In the genomic region with DNA sequence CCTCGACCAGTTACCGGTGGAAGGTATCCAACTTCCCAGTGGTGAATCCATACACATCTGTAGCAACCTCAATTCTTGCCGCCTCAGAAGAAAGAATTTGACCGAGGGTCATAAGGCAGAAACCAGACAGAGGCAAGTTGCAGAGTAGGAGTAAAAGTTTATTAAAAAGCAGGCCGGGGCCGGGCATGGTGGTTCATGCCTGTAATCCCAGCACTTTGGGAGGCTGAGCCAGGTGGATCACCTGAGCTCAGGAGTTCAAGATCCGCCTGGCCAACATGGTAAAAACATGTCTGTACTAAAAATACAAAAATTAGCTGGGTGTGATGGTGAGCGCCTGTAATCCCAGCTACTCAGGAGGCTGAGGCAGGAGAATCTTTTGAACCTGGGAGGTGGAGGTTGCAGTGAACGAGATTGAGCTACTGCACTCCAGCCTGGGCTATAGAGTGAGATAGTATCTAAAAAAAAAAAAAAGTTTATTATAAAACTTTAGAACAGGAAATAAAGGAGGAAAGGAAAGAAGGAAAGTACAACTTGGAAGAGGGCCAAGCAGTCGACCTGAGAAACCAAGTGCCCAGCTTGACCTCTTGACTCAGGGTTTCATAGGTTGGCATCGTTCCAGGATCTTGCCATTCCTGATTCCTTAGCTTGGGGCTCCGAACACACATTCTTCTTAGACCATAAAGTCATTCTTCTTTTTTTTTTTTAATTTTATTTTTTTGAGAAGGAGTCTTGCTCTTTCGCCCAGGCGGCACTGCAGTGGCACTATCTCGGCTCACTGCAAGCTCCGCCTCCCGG, we compare ENCODE assay signal across 21 cellular contexts. TPM values are rescaled to one million over a fixed set of nuclear protein-coding genes. Genes with fewer than 3 reads are reported as not detected.
DNase-seq lines count a peak whose midpoint lies in the region; ATAC-seq, FAIRE-seq and TF ChIP-seq lines count a peak whose summit lies in the region.
"Had no signal": no experiment of that assay in that cellular context is flagged by ENCODE, and none has a peak within 500 bp of the region (broad histone marks: within the 10 kb centered on the region; RNA-seq: fewer than 3 reads in every experiment).

No MANE protein-coding gene starts in this region.

- no peak for FAIRE-seq in RCC 7860 (lab: Jason Lieb, UNC)
- FAIRE-seq: H54 had no signal

- peaks cover 15% of the 10 kb centered on the region for H3K36me3 Mint-ChIP-seq in activated naive CD4-positive, alpha-beta T cell treated with anti-CD3 and anti-CD28 coated beads, Interleukin-2, amount 10 ng/mL, durations not matched to agents 7 days and 5 days
- H3K36me3 Mint-ChIP-seq in activated naive CD4-positive, alpha-beta T cell treated with anti-CD3 and anti-CD28 coated beads, Interleukin-2, amount 50 U/mL, for 72 hours = peaks cover 0 to 8% of the 10 kb centered on the region in 2 donors
- H3K36me3 Mint-ChIP-seq in type B pancreatic cell = peaks cover 5% of the 10 kb centered on the region

- no peaks in the 10 kb centered on the region for H3K9me3 Mint-ChIP-seq in activated naive CD4-positive, alpha-beta T cell treated with anti-CD3 and anti-CD28 coated beads, Interleukin-2, amount 10 ng/mL, durations not matched to agents 7 days and 5 days
- no peaks in the 10 kb centered on the region for H3K9me3 Mint-ChIP-seq in activated naive CD4-positive, alpha-beta T cell treated with anti-CD3 and anti-CD28 coated beads, Interleukin-2, amount 50 U/mL, for 72 hours
- H3K9me3 Mint-ChIP-seq in type B pancreatic cell = no peaks in the 10 kb centered on the region
- H3K9me3 Mint-ChIP-seq: activated CD4-positive, alpha-beta T cell treated with anti-CD3 and anti-CD28 coated beads, Interleukin-2, amount 10 ng/mL, durations not matched to agents 7 days and 5 days; activated naive CD4-positive, alpha-beta T cell treated with anti-CD3 and anti-CD28 coated beads for 36 hours had no signal

- DNase-seq in activated naive CD4-positive, alpha-beta T cell treated with anti-CD3 and anti-CD28 coated beads, Interleukin-2, amount 10 ng/mL, durations not matched to agents 7 days and 5 days = no peak
- no peak for DNase-seq in activated naive CD4-positive, alpha-beta T cell treated with anti-CD3 and anti-CD28 coated beads, Interleukin-2, amount 50 U/mL, for 72 hours (ENCODE audit: low spot score in 2 of 2)
- DNase-seq in RCC 7860 (ENCODE audit: low spot score) (peak; percentile 8), kidney tubule cell (ENCODE audit: low spot score) (peak; percentile 65), type B pancreatic cell (ENCODE audit: extremely low spot score, unreplicated experiment) (no peak), NCI-H774 (lab: John Stamatoyannopoulos, UW) (no peak), SW 1271 (lab: John Stamatoyannopoulos, UW) (no peak), NCI-H2171 (lab: John Stamatoyannopoulos, UW) (no peak)
- DNase-seq: activated CD4-positive, alpha-beta T cell treated with anti-CD3 and anti-CD28 coated beads, Interleukin-2, amount 10 ng/mL, durations not matched to agents 7 days and 5 days; activated naive CD4-positive, alpha-beta T cell treated with anti-CD3 and anti-CD28 coated beads for 36 hours; activated T-cell treated with anti-CD3 and anti-CD28 coated beads for 4 hours; cortex of kidney; foreskin melanocyte; left cardiac atrium; NCI-H1105; NCI-H526 treated with DMSO at 0.1 percent for 48 hours; occipital lobe; right lobe of liver; stimulated activated naive CD4-positive, alpha-beta T cell had no signal

- peak overlapping the region; percentile 46 for H3K27ac Mint-ChIP-seq in activated naive CD4-positive, alpha-beta T cell treated with anti-CD3 and anti-CD28 coated beads, Interleukin-2, amount 10 ng/mL, durations not matched to agents 7 days and 5 days
- peak overlapping the region in 1 of 2 donors; percentile 27 for H3K27ac Mint-ChIP-seq in activated naive CD4-positive, alpha-beta T cell treated with anti-CD3 and anti-CD28 coated beads, Interleukin-2, amount 50 U/mL, for 72 hours
- H3K27ac Mint-ChIP-seq in type B pancreatic cell = no peak overlapping the region
- H3K27ac Mint-ChIP-seq: activated naive CD4-positive, alpha-beta T cell treated with anti-CD3 and anti-CD28 coated beads for 36 hours had no signal

- CTCF ChIA-PET in activated naive CD4-positive, alpha-beta T cell treated with anti-CD3 and anti-CD28 coated beads, Interleukin-2, amount 10 ng/mL, durations not matched to agents 7 days and 5 days (lab: Charles Lee) = interaction anchor here (0.7 kb wide), 1 partner anchor 18 kb away, joined by 3 read pairs; no protein-coding TSS in a partner anchor

- peaks cover 11% of the 10 kb centered on the region for H3K27me3 Mint-ChIP-seq in activated naive CD4-positive, alpha-beta T cell treated with anti-CD3 and anti-CD28 coated beads, Interleukin-2, amount 10 ng/mL, durations not matched to agents 7 days and 5 days
- no peaks in the 10 kb centered on the region for H3K27me3 Mint-ChIP-seq in type B pancreatic cell

- H3K4me1 Mint-ChIP-seq in activated naive CD4-positive, alpha-beta T cell treated with anti-CD3 and anti-CD28 coated beads, Interleukin-2, amount 10 ng/mL, durations not matched to agents 7 days and 5 days = peaks cover 23% of the 10 kb centered on the region
- H3K4me1 Mint-ChIP-seq in type B pancreatic cell (ENCODE audit: unreplicated experiment) = peaks cover 5% of the 10 kb centered on the region

- no peak for TF ChIP-seq CTCF in type B pancreatic cell (conservative IDR thresholded peaks at IDR 0.05)

- ATAC-seq in activated naive CD4-positive, alpha-beta T cell treated with anti-CD3 and anti-CD28 coated beads, Interleukin-2, amount 50 U/mL, for 72 hours = no peak
- ATAC-seq: left cardiac atrium, right lobe of liver had no signal

- H3K4me3 Mint-ChIP-seq in activated naive CD4-positive, alpha-beta T cell treated with anti-CD3 and anti-CD28 coated beads, Interleukin-2, amount 10 ng/mL, durations not matched to agents 7 days and 5 days = peak overlapping the region; percentile 32
- peak overlapping the region; percentile 39 for H3K4me3 Mint-ChIP-seq in type B pancreatic cell
- H3K4me3 Mint-ChIP-seq: activated naive CD4-positive, alpha-beta T cell treated with anti-CD3 and anti-CD28 coated beads for 36 hours had no signal

RNA-seq across cellular contexts. Expression of gene RGL4, which starts 27.8 kb away (rescaled TPM):
- total RNA-seq in activated naive CD4-positive, alpha-beta T cell treated with anti-CD3 and anti-CD28 coated beads, Interleukin-2, amount 50 U/mL, for 72 hours = 10 to 100 TPM in 1 of 2 donors, 1 to 10 TPM in 1; 3.0 to 49.7 TPM
- total RNA-seq in type B pancreatic cell (ENCODE audit: low replicate concordance) = not detected in 2 replicates
- total RNA-seq: occipital lobe, right lobe of liver, tibial nerve had no signal

RNA-seq across cellular contexts. Expression of gene ZNF70, which starts 32.3 kb away (rescaled TPM):
- total RNA-seq in activated naive CD4-positive, alpha-beta T cell treated with anti-CD3 and anti-CD28 coated beads, Interleukin-2, amount 50 U/mL, for 72 hours = 1 to 10 TPM in 1 of 2 donors, under 1 TPM in 1; 0.32 to 2.0 TPM
- total RNA-seq in type B pancreatic cell (ENCODE audit: low replicate concordance) = 10.7 and 12.3 TPM in 2 replicates

RNA-seq across cellular contexts. Expression of gene VPREB3, which starts 35.7 kb away (rescaled TPM):
- total RNA-seq in activated naive CD4-positive, alpha-beta T cell treated with anti-CD3 and anti-CD28 coated beads, Interleukin-2, amount 50 U/mL, for 72 hours = under 1 TPM; 0.52 to 0.60 TPM
- 0.92 TPM in 1 of 2 replicates, not detected in the other for total RNA-seq in type B pancreatic cell (ENCODE audit: low replicate concordance)
- total RNA-seq: activated CD4-positive, alpha-beta T cell treated with anti-CD3 and anti-CD28 coated beads, Interleukin-2, amount 10 ng/mL, durations not matched to agents 7 days and 5 days; activated naive CD4-positive, alpha-beta T cell treated with anti-CD3 and anti-CD28 coated beads for 36 hours; occipital lobe; tibial nerve had no signal

RNA-seq across cellular contexts. Expression of gene C22orf15, which starts 44.2 kb away (rescaled TPM):
- total RNA-seq in activated naive CD4-positive, alpha-beta T cell treated with anti-CD3 and anti-CD28 coated beads, Interleukin-2, amount 50 U/mL, for 72 hours = 1 to 10 TPM in 1 of 2 donors, not detected in 1; 1.8 TPM
- 1.7 TPM in 1 of 2 replicates, not detected in the other for total RNA-seq in type B pancreatic cell (ENCODE audit: low replicate concordance)
- total RNA-seq: left cardiac atrium, occipital lobe, right lobe of liver had no signal

RNA-seq across cellular contexts. Expression of gene CHCHD10, which starts 49.2 kb away (rescaled TPM):
- total RNA-seq in activated naive CD4-positive, alpha-beta T cell treated with anti-CD3 and anti-CD28 coated beads, Interleukin-2, amount 50 U/mL, for 72 hours = 100 to 1,000 TPM; 105 to 118 TPM
- total RNA-seq in type B pancreatic cell (ENCODE audit: low replicate concordance) = 87.2 and 156 TPM in 2 replicates

Comparison
In these comparisons a context has a peak if more than half of its experiments do, and no peak if none do; other contexts are left out.
1. DNase-seq: peak in RCC 7860 (single experiment) and kidney tubule cell (single experiment); none in activated naive CD4-positive, alpha-beta T cell treated with anti-CD3 and anti-CD28 coated beads, Interleukin-2, amount 10 ng/mL, durations not matched to agents 7 days and 5 days (single experiment), activated naive CD4-positive, alpha-beta T cell treated with anti-CD3 and anti-CD28 coated beads, Interleukin-2, amount 50 U/mL, for 72 hours (0 of 2), type B pancreatic cell (single experiment), NCI-H774 (single experiment), SW 1271 (0 of 2) and NCI-H2171 (single experiment).